25 cellular contexts compared by ENCODE assay signal in the genomic region with DNA sequence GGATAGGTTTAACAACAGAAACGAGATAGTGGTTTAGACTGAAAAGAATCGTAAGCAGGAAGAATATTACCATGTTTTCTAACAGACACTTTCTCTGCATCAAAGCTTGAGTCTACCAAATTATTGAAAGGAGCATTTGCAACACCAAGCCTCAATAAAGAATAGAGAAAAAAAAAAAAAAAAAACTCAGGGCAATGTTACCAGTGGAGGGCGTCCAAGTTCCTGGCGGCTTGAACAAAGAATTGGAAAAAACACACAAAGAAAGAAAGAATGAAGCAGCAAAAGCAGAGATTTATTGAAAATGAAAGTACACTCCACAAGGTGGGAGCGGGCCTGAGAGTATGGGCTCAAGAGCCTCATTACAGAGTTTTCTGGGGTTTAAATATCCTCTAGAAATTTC.
DNase-seq lines count a peak whose midpoint lies in the region; ATAC-seq and TF ChIP-seq lines count a peak whose summit lies in the region.
"Had no signal": no experiment of that assay in that cellular context is flagged by ENCODE, and none has a peak within 500 bp of the region (broad histone marks: within the 10 kb centered on the region; RNA-seq: fewer than 3 reads in every experiment).

No MANE protein-coding gene starts in this region.

- H3K9me3 ChIP-seq in A673 (ENCODE audit: low read depth, low read length, poor library complexity, severe bottlenecking) (no peaks in the 10 kb centered on the region), PC-3 (ENCODE audit: low read length) (no peaks in the 10 kb centered on the region), tibial artery (no peaks in the 10 kb centered on the region)
- H3K9me3 ChIP-seq: gastrocnemius medialis, ovary, right atrium auricular region had no signal

- H2AFZ ChIP-seq in GM23338: peak overlapping the region; percentile 7; the same call in 1 of the 2 replicates
- H2AFZ ChIP-seq in PC-3 (ENCODE audit: low read length): no peak overlapping the region

- ATAC-seq in GM23338 (no peak), PC-3 (no peak), HG02623 (IDR thresholded peaks at IDR 0.05; ENCODE audit: unreplicated experiment) (no peak)
- ATAC-seq in stimulated activated memory B cell treated with anti-CD40 and anti-IgM and Interleukin-4, amounts not matched to agents 10 μg/mL and 1 μg/mL and 100 μg/mL, for 72 hours: no peak
- ATAC-seq: gastrocnemius medialis; K562; natural killer cell treated with Interleukin-12 subunit alpha and Interleukin-12 subunit beta and Interleukin-15 and Interleukin-18, amount 100 ng/mL, for 72 hours; Panc1 had no signal

- H3K9me2 ChIP-seq in GM23338 (ENCODE audit: insufficient read depth) (no peaks in the 10 kb centered on the region), PC-3 (replicated peaks; ENCODE audit: low read length) (no peaks in the 10 kb centered on the region)

- no peaks in the 10 kb centered on the region for H3K27me3 Mint-ChIP-seq in GM23338 (ENCODE audit: insufficient read depth, low read depth, poor library complexity)
- H3K27me3 Mint-ChIP-seq in stimulated activated memory B cell treated with anti-CD40 and anti-IgM and Interleukin-4, amounts not matched to agents 10 μg/mL and 1 μg/mL and 100 μg/mL, for 72 hours: no peaks in the 10 kb centered on the region
- H3K27me3 Mint-ChIP-seq: CD4-positive, alpha-beta memory T cell; natural killer cell treated with Interleukin-12 subunit alpha and Interleukin-12 subunit beta and Interleukin-15 and Interleukin-18, amount 100 ng/mL, for 72 hours had no signal

- no peaks in the 10 kb centered on the region for H3K27me3 ChIP-seq in A673 (replicated peaks; ENCODE audit: insufficient read depth, low read depth, low read length, poor library complexity)
- no peaks in the 10 kb centered on the region for H3K27me3 ChIP-seq in GM23338 (ENCODE audit: insufficient read depth)
- H3K27me3 ChIP-seq in PC-3 (ENCODE audit: low read length): no peaks in the 10 kb centered on the region
- H3K27me3 ChIP-seq in tibial artery: no peaks in the 10 kb centered on the region
- H3K27me3 ChIP-seq: gastrocnemius medialis, ovary, right atrium auricular region had no signal

- H3K4me2 ChIP-seq in GM23338 (peak overlapping the region; percentile 37), PC-3 (ENCODE audit: low read length) (no peak overlapping the region)

- POLR2A ChIA-PET in A673 (lab: Charles Lee; ENCODE audit: low non-redundant PET) (no interaction called here), PC-3 (lab: Charles Lee; ENCODE audit: unreplicated experiment) (no interaction called here)

- no peaks in the 10 kb centered on the region for H3K79me2 ChIP-seq in GM23338 (replicated peaks; ENCODE audit: insufficient read depth)
- H3K79me2 ChIP-seq in PC-3 (ENCODE audit: low read length): no peaks in the 10 kb centered on the region

- peak overlapping the region; percentile 63 for H3K27ac Mint-ChIP-seq in GM23338
- H3K27ac Mint-ChIP-seq in stimulated activated memory B cell treated with anti-CD40 and anti-IgM and Interleukin-4, amounts not matched to agents 10 μg/mL and 1 μg/mL and 100 μg/mL, for 72 hours: no peak overlapping the region
- H3K27ac Mint-ChIP-seq: natural killer cell treated with Interleukin-12 subunit alpha and Interleukin-12 subunit beta and Interleukin-15 and Interleukin-18, amount 100 ng/mL, for 72 hours had no signal

- no peaks in the 10 kb centered on the region; the same call in 2 of the 3 replicates for H3K9me3 Mint-ChIP-seq in GM23338
- peaks cover 3% of the 10 kb centered on the region for H3K9me3 Mint-ChIP-seq in stimulated activated memory B cell treated with anti-CD40 and anti-IgM and Interleukin-4, amounts not matched to agents 10 μg/mL and 1 μg/mL and 100 μg/mL, for 72 hours

- no peak overlapping the region for H3K4me3 ChIP-seq in A673 (ENCODE audit: low read depth, low read length, poor library complexity, severe bottlenecking)
- H3K4me3 ChIP-seq in GM23338: no peak overlapping the region
- H3K4me3 ChIP-seq in PC-3 (ENCODE audit: low read length): no peak overlapping the region
- H3K4me3 ChIP-seq in fibroblast of mammary gland (ENCODE audit: control insufficient read depth, low read depth, low read length): no peak overlapping the region
- no peak overlapping the region for H3K4me3 ChIP-seq in tibial artery
- H3K4me3 ChIP-seq: gastrocnemius medialis, K562, ovary, right atrium auricular region had no signal

- BruUV-seq in A673 (replicated peaks; lab: Mats Ljungman, UMichigan): no TSS peak
- BruUV-seq in PC-3 (replicated peaks; lab: Mats Ljungman, UMichigan): no TSS peak

- no peak overlapping the region for H3K4me3 Mint-ChIP-seq in GM23338
- no peak overlapping the region for H3K4me3 Mint-ChIP-seq in stimulated activated memory B cell treated with anti-CD40 and anti-IgM and Interleukin-4, amounts not matched to agents 10 μg/mL and 1 μg/mL and 100 μg/mL, for 72 hours
- H3K4me3 Mint-ChIP-seq: CD4-positive, alpha-beta memory T cell; natural killer cell treated with Interleukin-12 subunit alpha and Interleukin-12 subunit beta and Interleukin-15 and Interleukin-18, amount 100 ng/mL, for 72 hours had no signal

- peaks cover 19% of the 10 kb centered on the region for H3K4me1 ChIP-seq in A673 (ENCODE audit: insufficient read depth, low read length, poor library complexity, severe bottlenecking)
- H3K4me1 ChIP-seq in GM23338 (ENCODE audit: insufficient read depth): peaks cover 22% of the 10 kb centered on the region; the same call in 1 of the 2 replicates
- H3K4me1 ChIP-seq in PC-3 (ENCODE audit: insufficient read depth, low read length): no peaks in the 10 kb centered on the region
- no peaks in the 10 kb centered on the region for H3K4me1 ChIP-seq in tibial artery
- H3K4me1 ChIP-seq: gastrocnemius medialis, right atrium auricular region had no signal

- H4K20me1 ChIP-seq in GM23338 (replicated peaks; ENCODE audit: insufficient read depth) (no peaks in the 10 kb centered on the region), PC-3 (ENCODE audit: low read length) (no peaks in the 10 kb centered on the region)

- H3K36me3 ChIP-seq in A673 (ENCODE audit: insufficient read depth, low read length, poor library complexity, severe bottlenecking) (no peaks in the 10 kb centered on the region), GM23338 (ENCODE audit: insufficient read depth) (no peaks in the 10 kb centered on the region), PC-3 (ENCODE audit: low read depth, low read length) (no peaks in the 10 kb centered on the region), tibial artery (no peaks in the 10 kb centered on the region)
- H3K36me3 ChIP-seq: gastrocnemius medialis, ovary, right atrium auricular region had no signal

- peaks cover 21% of the 10 kb centered on the region for H3K4me1 Mint-ChIP-seq in GM23338
- H3K4me1 Mint-ChIP-seq in stimulated activated memory B cell treated with anti-CD40 and anti-IgM and Interleukin-4, amounts not matched to agents 10 μg/mL and 1 μg/mL and 100 μg/mL, for 72 hours: no peaks in the 10 kb centered on the region
- H3K4me1 Mint-ChIP-seq: CD4-positive, alpha-beta memory T cell had no signal

- CTCF ChIA-PET in A673 (lab: Charles Lee): interaction anchor here (0.6 to 0.7 kb wide), 2 partner anchors 12 to 1789 kb away, joined by 3 to 4 read pairs; no protein-coding TSS in a partner anchor
- CTCF ChIA-PET in PC-3 (lab: Charles Lee): no interaction called here

- DNase-seq in A673 (ENCODE audit: low spot score): peak; percentile 44
- peak; percentile 49 for DNase-seq in GM23338 (ENCODE audit: low spot score)
- no peak for DNase-seq in PC-3
- DNase-seq in fibroblast of mammary gland (ENCODE audit: low read depth): no peak
- no peak for DNase-seq in NCI-H524 (lab: John Stamatoyannopoulos, UW)
- no peak for DNase-seq in tibial artery
- DNase-seq: activated CD4-positive, alpha-beta T cell treated with anti-CD3 and anti-CD28 coated beads for 4 hours; activated naive CD4-positive, alpha-beta T cell treated with anti-CD3 and anti-CD28 coated beads, Interleukin-2, amount 50 U/mL, for 16 hours; anterior cingulate cortex; CD4-positive, alpha-beta memory T cell; DMS153; effector CD4-positive, alpha-beta T cell; gastrocnemius medialis; hippocampal formation; NCI-H146; NCI-H2171 treated with DMSO at 0.1 percent for 48 hours; NCI-H774; T-helper 1 cell had no signal

- peak; percentile 63 for TF ChIP-seq CTCF in A673 (conservative IDR thresholded peaks at IDR 0.05; ENCODE audit: low read depth, low read length)
- peak; percentile 65 to 76 for TF ChIP-seq CTCF in GM23338 (conservative IDR thresholded peaks at IDR 0.05; ENCODE audit: low read depth in 2 of 2)
- TF ChIP-seq CTCF in PC-3 (conservative IDR thresholded peaks at IDR 0.05; ENCODE audit: low read depth, low read length): peak; percentile 53
- TF ChIP-seq CTCF in fibroblast of mammary gland (conservative IDR thresholded peaks at IDR 0.05; ENCODE audit: control insufficient read depth, insufficient read depth, low read depth, low read length): peak; percentile 2
- TF ChIP-seq CTCF in tibial artery (IDR thresholded peaks at IDR 0.05): no peak

- peaks cover 20% of the 10 kb centered on the region; the same call in 2 of the 3 replicates for H3K36me3 Mint-ChIP-seq in GM23338 (ENCODE audit: low read depth)
- no peaks in the 10 kb centered on the region for H3K36me3 Mint-ChIP-seq in stimulated activated memory B cell treated with anti-CD40 and anti-IgM and Interleukin-4, amounts not matched to agents 10 μg/mL and 1 μg/mL and 100 μg/mL, for 72 hours
- H3K36me3 Mint-ChIP-seq: CD4-positive, alpha-beta memory T cell had no signal

- intact Hi-C loops in A673 (cut with micrococcal nuclease; ENCODE audit: unreplicated experiment): no loop called here
- intact Hi-C loops in PC-3 (cut with micrococcal nuclease): no loop called here
- intact Hi-C loops in tibial artery (cut with DNase I; ENCODE audit: low total_unique reads): no loop called here

- H3K27ac ChIP-seq in A673 (ENCODE audit: low read depth, low read length, poor library complexity, severe bottlenecking) (no peak overlapping the region), GM23338 (ENCODE audit: low read depth) (no peak overlapping the region), PC-3 (ENCODE audit: low read length) (no peak overlapping the region), tibial artery (no peak overlapping the region)
- H3K27ac ChIP-seq: gastrocnemius medialis, ovary, right atrium auricular region had no signal

- H3F3A ChIP-seq in GM23338 (replicated peaks; ENCODE audit: low read depth) (no peaks in the 10 kb centered on the region), PC-3 (ENCODE audit: low read length, unreplicated experiment) (no peaks in the 10 kb centered on the region)

- no peak overlapping the region for H3K9ac ChIP-seq in PC-3 (ENCODE audit: low read length)

Comparison
In these comparisons a context has a peak if more than half of its experiments do, and no peak if none do; other contexts are left out.
1. DNase-seq: peak in A673 (single experiment) and GM23338 (single experiment); none in PC-3 (single experiment), fibroblast of mammary gland (single experiment), NCI-H524 (0 of 2) and tibial artery (0 of 2).
2. CTCF ChIP-seq: peak in A673 (single experiment), GM23338 (2 of 2), PC-3 (single experiment) and fibroblast of mammary gland (single experiment); none in tibial artery (0 of 2).